In the genomic region with DNA sequence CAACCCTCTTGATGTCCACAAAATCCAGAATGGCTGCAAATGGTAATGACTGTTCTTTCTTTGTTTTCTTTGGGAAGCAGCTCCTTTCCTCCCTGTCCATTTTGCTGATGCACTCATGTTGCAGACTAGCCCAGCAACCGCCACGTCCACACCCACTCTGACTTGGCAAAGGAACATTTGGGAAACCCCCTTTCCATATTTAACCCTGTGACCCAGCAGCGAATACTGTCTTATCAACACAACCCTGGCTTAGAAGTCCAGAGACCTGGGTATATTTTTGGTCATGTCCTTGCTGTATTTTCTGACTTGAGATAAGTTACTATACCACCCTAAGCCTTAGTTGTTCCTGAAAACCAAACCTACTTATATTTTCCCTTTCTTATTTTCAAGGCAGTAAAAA, we compare ENCODE assay signal across 22 cellular contexts. TPM values are rescaled to one million over a fixed set of nuclear protein-coding genes. Genes with fewer than 3 reads are reported as not detected.
DNase-seq lines count a peak whose midpoint lies in the region; TF ChIP-seq lines count a peak whose summit lies in the region.
"Had no signal": no experiment of that assay in that cellular context is flagged by ENCODE, and none has a peak within 500 bp of the region (broad histone marks: within the 10 kb centered on the region; RNA-seq: fewer than 3 reads in every experiment).

No MANE protein-coding gene starts in this region.

- DNase-seq in MM.1S = peak; percentile 26
- DNase-seq in choroid plexus epithelial cell (ENCODE audit: low read depth) = peak; percentile 8
- DNase-seq in left ventricle myocardium inferior = peak; percentile 28
- DNase-seq in osteoblast (ENCODE audit: insufficient read length, low spot score, missing footprints) = peak; percentile 89
- no peak for DNase-seq in H7
- no peak for DNase-seq in ecto neural progenitor cell (ENCODE audit: low spot score)
- DNase-seq in UCSD-AML1 (lab: John Stamatoyannopoulos, UW; ENCODE audit: unreplicated experiment) = no peak
- DNase-seq in activated CD4-positive, alpha-beta T cell treated with anti-CD3 and anti-CD28 coated beads, Interleukin-2, amount 10 ng/mL, durations not matched to agents 7 days and 5 days = no peak
- DNase-seq: activated CD4-positive, alpha-beta memory T cell treated with anti-CD3 and anti-CD28 coated beads, Interleukin-2, amount 10 ng/mL, durations not matched to agents 7 days and 5 days; activated T-cell treated with anti-CD3 and anti-CD28 coated beads, Interleukin-2, amount 50 U/mL, for 4 hours; KG1; NCI-H1092 treated with DMSO at 0.1 percent for 48 hours; NCI-H2107; NCI-H524 treated with DMSO at 0.1 percent for 48 hours; nucleus accumbens; SIG-M5; sigmoid colon had no signal

- no peaks in the 10 kb centered on the region for H3K36me3 Mint-ChIP-seq in activated CD4-positive, alpha-beta T cell treated with anti-CD3 and anti-CD28 coated beads, Interleukin-2, amount 10 ng/mL, durations not matched to agents 7 days and 5 days (ENCODE audit: low read depth)
- H3K36me3 Mint-ChIP-seq: activated naive CD4-positive, alpha-beta T cell treated with anti-CD3 and anti-CD28 coated beads, Interleukin-2, amount 50 U/mL, for 24 hours had no signal

- H3K4me1 ChIP-seq in MM.1S (ENCODE audit: low read length) (peaks cover 23% of the 10 kb centered on the region), left ventricle myocardium inferior (peaks cover 27% of the 10 kb centered on the region), osteoblast (ENCODE audit: insufficient read depth, low read length) (no peaks in the 10 kb centered on the region)
- H3K4me1 ChIP-seq: sigmoid colon had no signal

- TF ChIP-seq CTCF in MM.1S (IDR thresholded peaks at IDR 0.05; ENCODE audit: low read length) (no peak), choroid plexus epithelial cell (conservative IDR thresholded peaks at IDR 0.05; ENCODE audit: low read depth, low read length) (no peak), left ventricle myocardium inferior (IDR thresholded peaks at IDR 0.05; ENCODE audit: borderline replicate concordance) (no peak), osteoblast (IDR thresholded peaks at IDR 0.05; ENCODE audit: extremely low read depth, low read depth, low read length) (no peak)

- H3K9me3 ChIP-seq in MM.1S (replicated peaks; ENCODE audit: insufficient read depth, low read length) (no peaks in the 10 kb centered on the region), left ventricle myocardium inferior (replicated peaks) (no peaks in the 10 kb centered on the region), osteoblast (ENCODE audit: low read depth, low read length) (no peaks in the 10 kb centered on the region)
- H3K9me3 ChIP-seq: sigmoid colon had no signal

- H3K36me3 ChIP-seq in MM.1S (replicated peaks; ENCODE audit: insufficient read depth, low read length) = no peaks in the 10 kb centered on the region
- H3K36me3 ChIP-seq in left ventricle myocardium inferior = peaks cover 4% of the 10 kb centered on the region
- no peaks in the 10 kb centered on the region for H3K36me3 ChIP-seq in osteoblast (ENCODE audit: insufficient read depth, low read length)
- no peaks in the 10 kb centered on the region for H3K36me3 ChIP-seq in H7 (replicated peaks; ENCODE audit: control insufficient read depth, insufficient read depth, low read length)
- H3K36me3 ChIP-seq: sigmoid colon had no signal

- peaks cover 6% of the 10 kb centered on the region for H3F3A ChIP-seq in MM.1S (ENCODE audit: insufficient read depth, low read length)

- H3K9me3 Mint-ChIP-seq in activated CD4-positive, alpha-beta T cell treated with anti-CD3 and anti-CD28 coated beads, Interleukin-2, amount 10 ng/mL, durations not matched to agents 7 days and 5 days = no peaks in the 10 kb centered on the region
- H3K9me3 Mint-ChIP-seq: activated CD4-positive, alpha-beta memory T cell treated with anti-CD3 and anti-CD28 coated beads, Interleukin-2, amount 10 ng/mL, durations not matched to agents 7 days and 5 days; activated naive CD4-positive, alpha-beta T cell treated with anti-CD3 and anti-CD28 coated beads, Interleukin-2, amount 50 U/mL, for 24 hours; activated T-cell treated with anti-CD3 and anti-CD28 coated beads, Interleukin-2, amount 50 U/mL, for 4 hours had no signal

- H3K27ac Mint-ChIP-seq in activated CD4-positive, alpha-beta T cell treated with anti-CD3 and anti-CD28 coated beads, Interleukin-2, amount 10 ng/mL, durations not matched to agents 7 days and 5 days = no peak overlapping the region
- H3K27ac Mint-ChIP-seq: activated CD4-positive, alpha-beta memory T cell treated with anti-CD3 and anti-CD28 coated beads, Interleukin-2, amount 10 ng/mL, durations not matched to agents 7 days and 5 days; activated naive CD4-positive, alpha-beta T cell treated with anti-CD3 and anti-CD28 coated beads, Interleukin-2, amount 50 U/mL, for 24 hours had no signal

- H3K4me1 Mint-ChIP-seq in activated CD4-positive, alpha-beta T cell treated with anti-CD3 and anti-CD28 coated beads, Interleukin-2, amount 10 ng/mL, durations not matched to agents 7 days and 5 days = no peaks in the 10 kb centered on the region
- H3K4me1 Mint-ChIP-seq: activated naive CD4-positive, alpha-beta T cell treated with anti-CD3 and anti-CD28 coated beads, Interleukin-2, amount 50 U/mL, for 24 hours had no signal

- H4K20me1 ChIP-seq in MM.1S (ENCODE audit: insufficient read depth, low read length) (no peaks in the 10 kb centered on the region), osteoblast (ENCODE audit: insufficient read depth, low read length) (no peaks in the 10 kb centered on the region)

- H3K9ac ChIP-seq in MM.1S (ENCODE audit: low read length) = no peak overlapping the region

- H3K9me2 ChIP-seq in MM.1S (replicated peaks; ENCODE audit: insufficient read depth, low read length) = no peaks in the 10 kb centered on the region

- H3K27me3 ChIP-seq in MM.1S (replicated peaks; ENCODE audit: insufficient read depth, low read length) (no peaks in the 10 kb centered on the region), left ventricle myocardium inferior (ENCODE audit: low read depth) (no peaks in the 10 kb centered on the region), osteoblast (ENCODE audit: insufficient read depth, low read length) (peaks cover 33% of the 10 kb centered on the region), H7 (ENCODE audit: control insufficient read depth, insufficient read depth, low read length) (no peaks in the 10 kb centered on the region)

- no peak overlapping the region for H3K4me3 Mint-ChIP-seq in activated CD4-positive, alpha-beta T cell treated with anti-CD3 and anti-CD28 coated beads, Interleukin-2, amount 10 ng/mL, durations not matched to agents 7 days and 5 days
- H3K4me3 Mint-ChIP-seq: activated CD4-positive, alpha-beta memory T cell treated with anti-CD3 and anti-CD28 coated beads, Interleukin-2, amount 10 ng/mL, durations not matched to agents 7 days and 5 days; activated naive CD4-positive, alpha-beta T cell treated with anti-CD3 and anti-CD28 coated beads, Interleukin-2, amount 50 U/mL, for 24 hours; activated T-cell treated with anti-CD3 and anti-CD28 coated beads, Interleukin-2, amount 50 U/mL, for 4 hours had no signal

- no peak overlapping the region for H2AFZ ChIP-seq in MM.1S (ENCODE audit: low read length)
- H2AFZ ChIP-seq in osteoblast (ENCODE audit: low read length) = no peak overlapping the region

- CTCF ChIA-PET in activated CD4-positive, alpha-beta T cell treated with anti-CD3 and anti-CD28 coated beads, Interleukin-2, amount 10 ng/mL, durations not matched to agents 7 days and 5 days (lab: Charles Lee) = interaction anchor here (1.2 to 1.7 kb wide), 2 partner anchors 27 to 40 kb away, joined by 3 to 4 read pairs; no protein-coding TSS in a partner anchor

- intact Hi-C loops in left ventricle myocardium inferior (cut with micrococcal nuclease) = no loop called here

- H3K27ac ChIP-seq in MM.1S (ENCODE audit: low read length) (no peak overlapping the region; the same call in 1 of the 2 replicates), left ventricle myocardium inferior (replicated peaks) (peak overlapping the region; percentile 34), osteoblast (ENCODE audit: low read depth, low read length) (no peak overlapping the region)
- H3K27ac ChIP-seq: sigmoid colon had no signal

- H3K27me3 Mint-ChIP-seq in activated CD4-positive, alpha-beta T cell treated with anti-CD3 and anti-CD28 coated beads, Interleukin-2, amount 10 ng/mL, durations not matched to agents 7 days and 5 days = peaks cover 30% of the 10 kb centered on the region
- H3K27me3 Mint-ChIP-seq: activated naive CD4-positive, alpha-beta T cell treated with anti-CD3 and anti-CD28 coated beads, Interleukin-2, amount 50 U/mL, for 24 hours had no signal

- H3K4me2 ChIP-seq in MM.1S (ENCODE audit: low read depth, low read length) = no peak overlapping the region
- no peak overlapping the region for H3K4me2 ChIP-seq in osteoblast (ENCODE audit: insufficient read depth, low read length)

- H3K4me3 ChIP-seq in MM.1S (ENCODE audit: low read length) (no peak overlapping the region), choroid plexus epithelial cell (ENCODE audit: low read depth, low read length) (no peak overlapping the region), left ventricle myocardium inferior (no peak overlapping the region), osteoblast (ENCODE audit: insufficient read depth, low read length) (no peak overlapping the region), H7 (ENCODE audit: insufficient read depth, low read depth, low read length) (no peak overlapping the region)
- H3K4me3 ChIP-seq: sigmoid colon had no signal

- H3K79me2 ChIP-seq in MM.1S (ENCODE audit: low read length) (no peaks in the 10 kb centered on the region), osteoblast (ENCODE audit: insufficient read depth, low read length) (no peaks in the 10 kb centered on the region)

- POLR2A ChIA-PET in activated CD4-positive, alpha-beta T cell treated with anti-CD3 and anti-CD28 coated beads, Interleukin-2, amount 10 ng/mL, durations not matched to agents 7 days and 5 days (lab: Charles Lee) = interaction anchor here (0.6 kb wide), 1 partner anchor 363 kb away, joined by 3 read pairs; no protein-coding TSS in a partner anchor

RNA-seq across cellular contexts. Expression of a gene that starts 18.1 kb away (rescaled TPM):
- total RNA-seq in left ventricle myocardium inferior (9.2 TPM), osteoblast (not detected in 2 replicates)
- total RNA-seq in H7 (2014; rRNA removed; shearing (Covaris generic)) = 0.55 and 0.73 TPM in 2 replicates
- not detected for total RNA-seq in activated CD4-positive, alpha-beta T cell treated with anti-CD3 and anti-CD28 coated beads, Interleukin-2, amount 10 ng/mL, durations not matched to agents 7 days and 5 days
- total RNA-seq: activated CD4-positive, alpha-beta memory T cell treated with anti-CD3 and anti-CD28 coated beads, Interleukin-2, amount 10 ng/mL, durations not matched to agents 7 days and 5 days; G401; T-helper 1 cell treated with Interleukin-12 subunit alpha and Interleukin-12 subunit beta and Interleukin-4 antibody, amounts not matched to agents 30 ng/mL and 1 ng/mL, for 36 hours had no signal

RNA-seq across cellular contexts. Expression of a gene that starts 18.3 kb away (rescaled TPM):
- total RNA-seq in left ventricle myocardium inferior = 2.6 TPM
- total RNA-seq in osteoblast = not detected in 2 replicates
- 0.38 and 0.44 TPM in 2 replicates for total RNA-seq in H7 (2014; rRNA removed; shearing (Covaris generic))
- total RNA-seq in activated CD4-positive, alpha-beta T cell treated with anti-CD3 and anti-CD28 coated beads, Interleukin-2, amount 10 ng/mL, durations not matched to agents 7 days and 5 days = not detected
- total RNA-seq: activated CD4-positive, alpha-beta memory T cell treated with anti-CD3 and anti-CD28 coated beads, Interleukin-2, amount 10 ng/mL, durations not matched to agents 7 days and 5 days; activated T-cell treated with anti-CD3 and anti-CD28 coated beads, Interleukin-2, amount 50 U/mL, for 4 hours; mononuclear cell; T-helper 1 cell treated with Interleukin-12 subunit alpha and Interleukin-12 subunit beta and Interleukin-4 antibody, amounts not matched to agents 30 ng/mL and 1 ng/mL, for 36 hours had no signal

RNA-seq across cellular contexts. Expression of a gene that starts 38.1 kb away (rescaled TPM):
- total RNA-seq in left ventricle myocardium inferior (57.0 TPM), osteoblast (27.9 and 28.6 TPM in 2 replicates)
- total RNA-seq in H7 (2014; rRNA removed; shearing (Covaris generic)) = 53.4 and 64.8 TPM in 2 replicates
- total RNA-seq in activated CD4-positive, alpha-beta T cell treated with anti-CD3 and anti-CD28 coated beads, Interleukin-2, amount 10 ng/mL, durations not matched to agents 7 days and 5 days = 100 to 1,000 TPM; 106 to 131 TPM

RNA-seq across cellular contexts. Expression of a gene that starts 47.2 kb away (rescaled TPM):
- total RNA-seq in left ventricle myocardium inferior = not detected
- under 0.01 TPM in 1 of 2 replicates, not detected in the other for total RNA-seq in osteoblast
- 0.30 and 0.83 TPM in 2 replicates for total RNA-seq in H7 (2014; rRNA removed; shearing (Covaris generic))
- total RNA-seq in activated CD4-positive, alpha-beta T cell treated with anti-CD3 and anti-CD28 coated beads, Interleukin-2, amount 10 ng/mL, durations not matched to agents 7 days and 5 days = not detected
- total RNA-seq: activated CD4-positive, alpha-beta memory T cell treated with anti-CD3 and anti-CD28 coated beads, Interleukin-2, amount 10 ng/mL, durations not matched to agents 7 days and 5 days; G401; mononuclear cell; subcutaneous adipose tissue; T-helper 1 cell treated with Interleukin-12 subunit alpha and Interleukin-12 subunit beta and Interleukin-4 antibody, amounts not matched to agents 30 ng/mL and 1 ng/mL, for 36 hours had no signal

Comparison
In these comparisons a context has a peak if more than half of its experiments do, and no peak if none do; other contexts are left out.
1. DNase-seq: peak in MM.1S (single experiment), choroid plexus epithelial cell (single experiment), left ventricle myocardium inferior (single experiment) and osteoblast (single experiment); none in H7 (single experiment), ecto neural progenitor cell (single experiment), UCSD-AML1 (single experiment) and activated CD4-positive, alpha-beta T cell treated with anti-CD3 and anti-CD28 coated beads, Interleukin-2, amount 10 ng/mL, durations not matched to agents 7 days and 5 days (single experiment).